ENCODE assay signal across 1 cellular context in the genomic region with DNA sequence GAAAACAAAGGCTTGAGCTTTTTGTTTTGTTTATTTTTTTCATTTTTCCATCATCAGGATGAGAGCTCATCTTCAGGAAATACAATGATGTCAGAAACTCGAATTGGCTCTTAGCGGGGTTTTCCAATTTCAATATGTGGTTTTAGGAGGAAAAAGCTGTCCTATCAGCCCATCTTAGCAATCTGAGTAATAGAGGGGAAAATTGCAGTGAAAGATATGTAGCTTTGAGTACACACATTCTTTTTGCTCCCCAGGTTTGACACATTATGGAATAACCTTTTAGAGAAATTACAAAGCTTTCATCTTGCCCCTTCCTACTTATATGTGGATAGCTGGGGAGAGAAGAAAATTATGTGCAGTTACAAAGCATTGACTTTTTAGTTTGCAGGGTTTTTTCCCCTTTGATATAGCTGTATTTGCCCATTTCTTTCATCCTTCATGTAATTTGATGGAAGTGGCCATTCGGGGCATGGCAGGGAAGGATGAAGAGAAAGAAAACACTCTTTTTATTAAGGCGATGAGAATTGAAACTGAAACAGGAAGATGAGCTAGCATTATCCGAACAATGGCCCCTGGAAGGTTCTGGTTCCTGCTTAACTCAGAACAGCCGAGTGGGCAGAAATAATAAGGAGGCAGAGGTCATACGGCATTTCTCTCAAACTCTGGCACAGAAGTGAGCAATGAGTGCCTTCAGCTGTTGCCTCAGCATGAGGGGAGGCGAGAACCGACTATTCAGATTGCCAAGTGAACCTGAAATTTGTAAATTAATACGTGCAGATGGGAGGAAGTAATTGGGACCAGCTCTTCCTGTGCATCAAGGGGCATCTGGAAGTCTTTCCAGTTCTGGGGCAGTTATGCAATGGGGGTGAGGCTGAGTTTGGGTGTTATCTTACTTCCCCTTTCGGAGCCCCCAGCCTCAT.
TF ChIP-seq lines count a peak whose summit lies in the region.

No MANE protein-coding gene starts in this region.

TF ChIP-seq in SK-N-SH treated with all-trans-retinoic acid at 6 μM for 48 hours, 23 proteins besides CTCF, POLR2A, EP300 and RAD21 (continued from another document):
- TF ChIP-seq, protein P1, sequence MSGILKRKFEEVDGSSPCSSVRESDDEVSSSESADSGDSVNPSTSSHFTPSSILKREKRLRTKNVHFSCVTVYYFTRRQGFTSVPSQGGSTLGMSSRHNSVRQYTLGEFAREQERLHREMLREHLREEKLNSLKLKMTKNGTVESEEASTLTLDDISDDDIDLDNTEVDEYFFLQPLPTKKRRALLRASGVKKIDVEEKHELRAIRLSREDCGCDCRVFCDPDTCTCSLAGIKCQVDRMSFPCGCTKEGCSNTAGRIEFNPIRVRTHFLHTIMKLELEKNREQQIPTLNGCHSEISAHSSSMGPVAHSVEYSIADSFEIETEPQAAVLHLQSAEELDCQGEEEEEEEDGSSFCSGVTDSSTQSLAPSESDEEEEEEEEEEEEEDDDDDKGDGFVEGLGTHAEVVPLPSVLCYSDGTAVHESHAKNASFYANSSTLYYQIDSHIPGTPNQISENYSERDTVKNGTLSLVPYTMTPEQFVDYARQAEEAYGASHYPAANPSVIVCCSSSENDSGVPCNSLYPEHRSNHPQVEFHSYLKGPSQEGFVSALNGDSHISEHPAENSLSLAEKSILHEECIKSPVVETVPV (CRISPR knock-in tag; IDR thresholded peaks at IDR 0.05) = no peak
- TF ChIP-seq, protein P2, sequence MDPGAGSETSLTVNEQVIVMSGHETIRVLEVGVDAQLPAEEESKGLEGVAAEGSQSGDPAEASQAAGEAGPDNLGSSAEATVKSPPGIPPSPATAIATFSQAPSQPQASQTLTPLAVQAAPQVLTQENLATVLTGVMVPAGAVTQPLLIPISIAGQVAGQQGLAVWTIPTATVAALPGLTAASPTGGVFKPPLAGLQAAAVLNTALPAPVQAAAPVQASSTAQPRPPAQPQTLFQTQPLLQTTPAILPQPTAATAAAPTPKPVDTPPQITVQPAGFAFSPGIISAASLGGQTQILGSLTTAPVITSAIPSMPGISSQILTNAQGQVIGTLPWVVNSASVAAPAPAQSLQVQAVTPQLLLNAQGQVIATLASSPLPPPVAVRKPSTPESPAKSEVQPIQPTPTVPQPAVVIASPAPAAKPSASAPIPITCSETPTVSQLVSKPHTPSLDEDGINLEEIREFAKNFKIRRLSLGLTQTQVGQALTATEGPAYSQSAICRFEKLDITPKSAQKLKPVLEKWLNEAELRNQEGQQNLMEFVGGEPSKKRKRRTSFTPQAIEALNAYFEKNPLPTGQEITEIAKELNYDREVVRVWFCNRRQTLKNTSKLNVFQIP (CRISPR knock-in tag; IDR thresholded peaks at IDR 0.05; ENCODE audit: borderline replicate concordance, low read depth) = no peak
- TF ChIP-seq ISL1 (CRISPR knock-in tag; IDR thresholded peaks at IDR 0.05) (no peak), ZC3H10 (CRISPR knock-in tag; IDR thresholded peaks at IDR 0.05) (no peak), TOX (CRISPR knock-in tag; IDR thresholded peaks at IDR 0.05; ENCODE audit: borderline replicate concordance) (no peak), RARB (CRISPR knock-in tag; IDR thresholded peaks at IDR 0.05) (no peak), ZNF8 (CRISPR knock-in tag; IDR thresholded peaks at IDR 0.05) (no peak), CSDC2 (CRISPR knock-in tag; IDR thresholded peaks at IDR 0.05) (no peak), SNAI2 (CRISPR knock-in tag; IDR thresholded peaks at IDR 0.05) (no peak)
